ENCODE assay signal across 23 cellular contexts in genomic region chr15:80156176-80156720, GRCh38.
"Had no signal": no experiment of that assay in that cellular context is flagged by ENCODE, and none has a peak within 500 bp of the region (broad histone marks: within the 10 kb centered on the region; RNA-seq: fewer than 3 reads in every experiment).

No MANE protein-coding gene starts in this region.

- H3K27ac ChIP-seq: foreskin keratinocyte, parathyroid adenoma, upper lobe of right lung had no signal

- H3K27me3 ChIP-seq: foreskin keratinocyte, heart left ventricle, left lung, upper lobe of right lung had no signal

- H3K4me3 ChIP-seq: coronary artery, heart left ventricle, left lung, lung, upper lobe of right lung had no signal

- H3K36me3 ChIP-seq: upper lobe of right lung had no signal

- H3K79me2 ChIP-seq: parathyroid adenoma had no signal

- ATAC-seq: activated naive CD8-positive, alpha-beta T cell treated with anti-CD3 and anti-CD28 coated beads, Interleukin-2, amount 50 U/mL, for 24 hours; activated T-cell treated with anti-CD3 and anti-CD28 coated beads, Interleukin-2, amount 50 U/mL, for 4 hours; activated T-helper 17 cell treated with anti-CD3 and anti-CD28 coated beads, Interleukin-2, amount 50 U/mL, for 72 hours; foreskin keratinocyte; heart left ventricle; left lung; right cardiac atrium; stimulated activated naive CD8-positive, alpha-beta T cell treated with anti-CD3 and anti-CD28 coated beads, Interleukin-15, Interleukin-2, amounts not matched to agents 100 U/mL and 50 U/mL, for 24 hours; upper lobe of right lung; WTC11 had no signal

- H3K4me1 ChIP-seq: foreskin keratinocyte, parathyroid adenoma had no signal

- H2AFZ ChIP-seq: parathyroid adenoma had no signal

- H3K27ac Mint-ChIP-seq: activated CD4-positive, alpha-beta memory T cell treated with anti-CD3 and anti-CD28 coated beads, Interleukin-2, amount 10 ng/mL, durations not matched to agents 7 days and 5 days; activated CD4-positive, alpha-beta T cell treated with anti-CD3 and anti-CD28 coated beads, Interleukin-2, amount 10 ng/mL, durations not matched to agents 7 days and 5 days; activated naive CD8-positive, alpha-beta T cell treated with anti-CD3 and anti-CD28 coated beads, Interleukin-2, amount 50 U/mL, for 24 hours; activated T-helper 17 cell treated with anti-CD3 and anti-CD28 coated beads, Interleukin-2, amount 50 U/mL, for 72 hours; WTC11 had no signal

- H3K9me3 ChIP-seq: heart left ventricle, left lung, upper lobe of right lung had no signal

- H3K27me3 Mint-ChIP-seq: activated CD4-positive, alpha-beta memory T cell treated with anti-CD3 and anti-CD28 coated beads, Interleukin-2, amount 10 ng/mL, durations not matched to agents 7 days and 5 days; activated CD4-positive, alpha-beta T cell treated with anti-CD3 and anti-CD28 coated beads, Interleukin-2, amount 10 ng/mL, durations not matched to agents 7 days and 5 days; activated naive CD8-positive, alpha-beta T cell treated with anti-CD3 and anti-CD28 coated beads, Interleukin-2, amount 50 U/mL, for 24 hours; activated T-helper 17 cell treated with anti-CD3 and anti-CD28 coated beads, Interleukin-2, amount 50 U/mL, for 72 hours had no signal

- DNase-seq: activated CD4-positive, alpha-beta memory T cell treated with anti-CD3 and anti-CD28 coated beads, Interleukin-2, amount 10 ng/mL, durations not matched to agents 7 days and 5 days; activated CD4-positive, alpha-beta T cell treated with anti-CD3 and anti-CD28 coated beads for 1 hour; activated CD4-positive, alpha-beta T cell treated with anti-CD3 and anti-CD28 coated beads, Interleukin-2, amount 10 ng/mL, durations not matched to agents 7 days and 5 days; activated gamma-delta T cell treated with Interleukin-2 at 50 U/mL for 16 hours; activated naive CD4-positive, alpha-beta T cell treated with anti-CD3 and anti-CD28 coated beads, Interleukin-2, amount 50 U/mL, for 16 hours; activated naive CD8-positive, alpha-beta T cell treated with anti-CD3 and anti-CD28 coated beads, Interleukin-2, amount 50 U/mL, for 24 hours; activated T-cell treated with anti-CD3 and anti-CD28 coated beads, Interleukin-2, amount 50 U/mL, for 4 hours; anterior cingulate cortex; foreskin keratinocyte; heart left ventricle; occipital lobe; stimulated activated CD4-positive, alpha-beta T cell treated with anti-CD3 and anti-CD28 coated beads, Interleukin-12 subunit alpha, Interleukin-12 subunit beta, amount 100 ng/mL, for 4 hours; stimulated activated CD4-positive, alpha-beta T cell treated with anti-CD3 and anti-CD28 coated beads, Interleukin-4, amount 100 ng/mL, for 1 hour; stimulated activated naive CD8-positive, alpha-beta T cell treated with anti-CD3 and anti-CD28 coated beads, Interleukin-15, Interleukin-2, amounts not matched to agents 100 U/mL and 50 U/mL, for 24 hours; T-helper 2 cell had no signal

- H3K4me3 Mint-ChIP-seq: activated CD4-positive, alpha-beta memory T cell treated with anti-CD3 and anti-CD28 coated beads, Interleukin-2, amount 10 ng/mL, durations not matched to agents 7 days and 5 days; activated CD4-positive, alpha-beta T cell treated with anti-CD3 and anti-CD28 coated beads, Interleukin-2, amount 10 ng/mL, durations not matched to agents 7 days and 5 days; activated naive CD8-positive, alpha-beta T cell treated with anti-CD3 and anti-CD28 coated beads, Interleukin-2, amount 50 U/mL, for 24 hours; activated T-cell treated with anti-CD3 and anti-CD28 coated beads, Interleukin-2, amount 50 U/mL, for 4 hours; WTC11 had no signal

- H3K9ac ChIP-seq: parathyroid adenoma had no signal

- H3K9me3 Mint-ChIP-seq: activated CD4-positive, alpha-beta memory T cell treated with anti-CD3 and anti-CD28 coated beads, Interleukin-2, amount 10 ng/mL, durations not matched to agents 7 days and 5 days; activated CD4-positive, alpha-beta T cell treated with anti-CD3 and anti-CD28 coated beads, Interleukin-2, amount 10 ng/mL, durations not matched to agents 7 days and 5 days; activated naive CD8-positive, alpha-beta T cell treated with anti-CD3 and anti-CD28 coated beads, Interleukin-2, amount 50 U/mL, for 24 hours; activated T-cell treated with anti-CD3 and anti-CD28 coated beads, Interleukin-2, amount 50 U/mL, for 4 hours; activated T-helper 17 cell treated with anti-CD3 and anti-CD28 coated beads, Interleukin-2, amount 50 U/mL, for 72 hours; WTC11 had no signal
